1 cellular context compared by ENCODE assay signal in the genomic region with DNA sequence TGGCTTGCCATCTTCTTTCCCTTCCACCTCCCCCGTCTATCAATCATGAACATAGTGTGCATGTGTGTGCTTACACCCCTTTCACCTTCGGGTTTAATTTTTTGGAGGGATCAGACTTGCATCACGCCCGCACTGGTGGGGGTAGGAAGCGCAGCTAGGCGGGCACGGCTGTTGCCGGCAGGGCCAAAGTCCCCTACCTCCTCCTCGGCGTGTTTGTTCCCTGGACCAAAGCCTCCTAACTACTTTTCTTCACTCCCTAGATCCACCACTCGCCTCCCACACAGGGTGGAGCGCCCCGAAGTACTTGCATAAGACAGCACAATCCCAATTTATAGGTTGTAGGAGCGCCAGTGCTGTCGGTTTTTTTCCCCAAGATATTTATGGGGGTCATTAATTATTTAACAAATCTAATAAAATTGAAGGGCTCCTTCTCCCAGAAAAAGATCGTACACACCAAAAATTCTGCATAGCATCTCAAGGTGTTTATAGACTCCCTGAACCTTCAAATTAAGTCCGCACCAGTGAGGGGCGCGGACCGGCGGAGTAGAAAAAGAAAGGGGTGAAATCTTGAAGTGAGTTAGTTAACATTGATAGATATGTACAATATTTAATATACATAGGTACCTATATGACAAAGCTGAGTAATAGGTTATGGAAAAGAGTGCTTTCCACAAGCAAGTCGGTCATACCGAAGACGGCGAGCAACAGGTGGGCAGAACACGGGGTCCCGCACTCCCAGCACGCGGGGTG.
TF ChIP-seq lines count a peak whose summit lies in the region.

No MANE protein-coding gene starts in this region.

TF ChIP-seq in SK-N-SH, 30 proteins besides CTCF, POLR2A, EP300 and RAD21 (continued from another document):
- TF ChIP-seq, protein P1, sequence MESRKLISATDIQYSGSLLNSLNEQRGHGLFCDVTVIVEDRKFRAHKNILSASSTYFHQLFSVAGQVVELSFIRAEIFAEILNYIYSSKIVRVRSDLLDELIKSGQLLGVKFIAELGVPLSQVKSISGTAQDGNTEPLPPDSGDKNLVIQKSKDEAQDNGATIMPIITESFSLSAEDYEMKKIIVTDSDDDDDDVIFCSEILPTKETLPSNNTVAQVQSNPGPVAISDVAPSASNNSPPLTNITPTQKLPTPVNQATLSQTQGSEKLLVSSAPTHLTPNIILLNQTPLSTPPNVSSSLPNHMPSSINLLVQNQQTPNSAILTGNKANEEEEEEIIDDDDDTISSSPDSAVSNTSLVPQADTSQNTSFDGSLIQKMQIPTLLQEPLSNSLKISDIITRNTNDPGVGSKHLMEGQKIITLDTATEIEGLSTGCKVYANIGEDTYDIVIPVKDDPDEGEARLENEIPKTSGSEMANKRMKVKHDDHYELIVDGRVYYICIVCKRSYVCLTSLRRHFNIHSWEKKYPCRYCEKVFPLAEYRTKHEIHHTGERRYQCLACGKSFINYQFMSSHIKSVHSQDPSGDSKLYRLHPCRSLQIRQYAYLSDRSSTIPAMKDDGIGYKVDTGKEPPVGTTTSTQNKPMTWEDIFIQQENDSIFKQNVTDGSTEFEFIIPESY (IDR thresholded peaks at IDR 0.05; ENCODE audit: borderline replicate concordance, low read depth) = no peak
- no peak for TF ChIP-seq MEF2A (IDR thresholded peaks at IDR 0.05; ENCODE audit: borderline replicate concordance, low read depth)
- TF ChIP-seq RCOR1 (IDR thresholded peaks at IDR 0.05; ENCODE audit: low read length) = no peak
- no peak for TF ChIP-seq POLR2AphosphoS5 (IDR thresholded peaks at IDR 0.05; ENCODE audit: low read depth, low read length)
- TF ChIP-seq FOXM1 (IDR thresholded peaks at IDR 0.05; ENCODE audit: low read depth) = no peak
- TF ChIP-seq NFIC (IDR thresholded peaks at IDR 0.05; ENCODE audit: borderline replicate concordance) = no peak
TF ChIP-seq in SK-N-SH: peak in this region for 0.
